In the genomic region with DNA sequence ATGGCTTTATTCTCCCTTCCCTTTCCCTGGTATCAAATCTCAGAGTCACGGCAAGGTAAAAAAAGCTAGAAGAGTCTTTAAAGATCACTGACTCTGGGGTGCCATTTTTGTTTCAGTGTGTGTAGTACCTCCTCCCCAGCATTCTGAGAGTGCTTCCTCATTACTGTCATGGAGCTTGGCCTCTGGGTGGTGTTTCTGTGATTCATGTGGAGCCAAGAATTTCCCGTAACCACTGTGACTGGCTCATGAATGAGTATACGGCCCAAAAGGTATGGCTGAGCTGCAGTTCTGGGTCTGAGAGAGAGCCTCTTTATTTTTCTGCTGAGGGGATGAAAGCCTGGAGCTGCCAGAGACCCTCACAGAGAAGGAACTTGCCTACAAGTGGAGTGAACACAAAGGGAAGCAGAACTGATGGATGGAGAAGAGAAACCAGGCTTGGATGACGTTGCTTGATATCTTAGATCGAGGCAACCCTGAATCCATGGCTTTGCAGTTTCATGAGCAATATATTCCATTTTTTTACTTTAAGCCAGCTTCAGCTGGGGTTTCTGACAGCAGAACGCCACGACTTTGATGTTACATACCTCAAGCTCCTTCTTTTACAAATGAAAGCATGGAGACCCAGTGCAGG, we compare ENCODE assay signal across 9 cellular contexts.
DNase-seq lines count a peak whose midpoint lies in the region; ATAC-seq and TF ChIP-seq lines count a peak whose summit lies in the region.
"Had no signal": no experiment of that assay in that cellular context is flagged by ENCODE, and none has a peak within 500 bp of the region (broad histone marks: within the 10 kb centered on the region; RNA-seq: fewer than 3 reads in every experiment).

No MANE protein-coding gene starts in this region.

- H3K27ac ChIP-seq in right atrium auricular region (no peak overlapping the region), RWPE1 (no peak overlapping the region), thoracic aorta (no peak overlapping the region)
- H3K27ac ChIP-seq: SK-N-MC had no signal

- H3K9me3 ChIP-seq in right atrium auricular region: no peaks in the 10 kb centered on the region
- H3K9me3 ChIP-seq in thoracic aorta: no peaks in the 10 kb centered on the region

- POLR2A ChIA-PET in RWPE1 (lab: Yijun Ruan, JAX; ENCODE audit: low non-redundant PET): no interaction called here

- H3K4me1 ChIP-seq in right atrium auricular region (peaks cover 0 to 9% of the 10 kb centered on the region in 2 donors), thoracic aorta (ENCODE audit: control insufficient read depth in 1 of 2, low read depth in 2 of 2) (no peaks in the 10 kb centered on the region)

- intact Hi-C loops in left ventricle myocardium superior (cut with micrococcal nuclease): no loop called here

- no peak for TF ChIP-seq CTCF in right atrium auricular region (IDR thresholded peaks at IDR 0.05)
- no peak for TF ChIP-seq CTCF in RWPE1 (conservative IDR thresholded peaks at IDR 0.05; ENCODE audit: low read depth)
- TF ChIP-seq CTCF in fibroblast of pulmonary artery (IDR thresholded peaks at IDR 0.05; ENCODE audit: low read length, missing control alignments): no peak
- TF ChIP-seq CTCF in thoracic aorta (IDR thresholded peaks at IDR 0.05): no peak

- ATAC-seq in left ventricle myocardium superior: peak; percentile 39
- no peak for ATAC-seq in thoracic aorta (ENCODE audit: insufficient number of reproducible peaks, low FRiP score, low read depth)
- no peak for ATAC-seq in HG03135 (IDR thresholded peaks at IDR 0.05; ENCODE audit: unreplicated experiment)

- DNase-seq in left ventricle myocardium superior (no peak), right atrium auricular region (ENCODE audit: low spot score) (no peak), RWPE1 (ENCODE audit: low spot score) (peak; percentile 31), fibroblast of pulmonary artery (ENCODE audit: low read depth) (peak; percentile 34), thoracic aorta (ENCODE audit: low spot score) (no peak), DMS79 treated with DMSO at 0.1 percent for 48 hours (lab: John Stamatoyannopoulos, UW) (no peak)
- no peak for DNase-seq in NK-92 treated with Interleukin-12 subunit alpha and Interleukin-12 subunit beta, amount 100 ng/mL, for 24 hours (lab: John Stamatoyannopoulos, UW)

- H3K36me3 ChIP-seq in right atrium auricular region: no peaks in the 10 kb centered on the region
- H3K36me3 ChIP-seq in thoracic aorta: no peaks in the 10 kb centered on the region

- CTCF ChIA-PET in RWPE1 (lab: Yijun Ruan, JAX): interaction anchor here (0.6 to 1.2 kb wide), 4 partner anchors 42 to 346 kb away, joined by 3 to 7 read pairs (median 3); no protein-coding TSS in a partner anchor

- H3K27me3 ChIP-seq in right atrium auricular region (no peaks in the 10 kb centered on the region), thoracic aorta (replicated peaks; ENCODE audit: insufficient read depth) (no peaks in the 10 kb centered on the region)

- H3K4me3 ChIP-seq in right atrium auricular region (no peak overlapping the region), fibroblast of pulmonary artery (replicated peaks; ENCODE audit: low read depth, low read length) (no peak overlapping the region), thoracic aorta (peak overlapping the region; percentile 4)
- H3K4me3 ChIP-seq: SK-N-MC had no signal

Comparison
In these comparisons a context has a peak if more than half of its experiments do, and no peak if none do; other contexts are left out.
1. DNase-seq: peak in RWPE1 (single experiment) and fibroblast of pulmonary artery (single experiment); none in left ventricle myocardium superior (single experiment), right atrium auricular region (single experiment), thoracic aorta (single experiment), DMS79 treated with DMSO at 0.1 percent for 48 hours (single experiment) and NK-92 treated with Interleukin-12 subunit alpha and Interleukin-12 subunit beta, amount 100 ng/mL, for 24 hours (single experiment).